Comparison of ENCODE assay signal across 15 cellular contexts in the genomic region with DNA sequence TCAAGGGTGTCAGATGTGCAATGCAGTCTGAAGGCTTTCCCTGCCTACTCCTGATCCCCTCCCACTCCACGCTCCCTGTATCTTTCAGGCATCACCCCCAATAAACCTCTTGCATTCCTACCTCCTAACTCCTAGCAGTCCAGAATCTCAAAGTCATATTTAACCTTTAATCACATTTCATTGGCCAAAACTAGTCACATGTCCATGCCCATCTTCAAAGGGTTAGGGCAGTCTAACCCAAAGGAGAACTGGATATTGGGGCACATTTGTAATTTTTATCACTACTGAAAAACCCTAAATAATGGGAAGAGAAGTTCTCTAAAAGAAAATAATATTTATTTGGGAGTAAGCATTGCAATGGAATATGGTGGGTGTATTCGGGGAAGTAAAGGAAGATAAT.
"Had no signal": no experiment of that assay in that cellular context is flagged by ENCODE, and none has a peak within 500 bp of the region (broad histone marks: within the 10 kb centered on the region; RNA-seq: fewer than 3 reads in every experiment).

No MANE protein-coding gene starts in this region.

- FAIRE-seq: kidney had no signal

- H3K4me1 ChIP-seq: colonic mucosa had no signal

- H3K27ac ChIP-seq: adrenal gland, colonic mucosa, left ventricle myocardium inferior, upper lobe of right lung had no signal

- H3K27me3 Mint-ChIP-seq: activated T-cell treated with anti-CD3 and anti-CD28 coated beads, Interleukin-2, amount 50 U/mL, for 24 hours; memory B cell; stimulated activated naive CD8-positive, alpha-beta T cell treated with anti-CD3 and anti-CD28 coated beads, Interleukin-15, Interleukin-2, amounts not matched to agents 100 ng/mL and 50 ng/mL, for 24 hours had no signal

- ATAC-seq: upper lobe of right lung had no signal

- H3K27ac Mint-ChIP-seq: activated T-cell treated with anti-CD3 and anti-CD28 coated beads, Interleukin-2, amount 50 U/mL, for 24 hours; memory B cell; nephron progenitor cell; stimulated activated naive CD8-positive, alpha-beta T cell treated with anti-CD3 and anti-CD28 coated beads, Interleukin-15, Interleukin-2, amounts not matched to agents 100 ng/mL and 50 ng/mL, for 24 hours had no signal

- H3K9me3 Mint-ChIP-seq: activated T-cell treated with anti-CD3 and anti-CD28 coated beads, Interleukin-2, amount 50 U/mL, for 24 hours; memory B cell; nephron progenitor cell; stimulated activated naive CD8-positive, alpha-beta T cell treated with anti-CD3 and anti-CD28 coated beads, Interleukin-15, Interleukin-2, amounts not matched to agents 100 ng/mL and 50 ng/mL, for 24 hours had no signal

- H3K4me3 ChIP-seq: adrenal gland, colonic mucosa, left ventricle myocardium inferior, upper lobe of right lung had no signal

- H3K27me3 ChIP-seq: adrenal gland, colonic mucosa, upper lobe of right lung had no signal

- H3K9me3 ChIP-seq: adrenal gland, colonic mucosa, left ventricle myocardium inferior, upper lobe of right lung had no signal

- H3K4me3 Mint-ChIP-seq: activated T-cell treated with anti-CD3 and anti-CD28 coated beads, Interleukin-2, amount 50 U/mL, for 24 hours; memory B cell; nephron progenitor cell; stimulated activated naive CD8-positive, alpha-beta T cell treated with anti-CD3 and anti-CD28 coated beads, Interleukin-15, Interleukin-2, amounts not matched to agents 100 ng/mL and 50 ng/mL, for 24 hours had no signal

- H3K36me3 Mint-ChIP-seq: memory B cell had no signal

- DNase-seq: activated CD4-positive, alpha-beta T cell treated with anti-CD3 and anti-CD28 coated beads for 1 hour; activated gamma-delta T cell treated with Interleukin-2 at 50 U/mL for 16 hours; activated T-cell treated with anti-CD3 and anti-CD28 coated beads, Interleukin-2, amount 50 U/mL, for 24 hours; adrenal gland; caudate nucleus; effector CD4-positive, alpha-beta T cell; kidney; left ventricle myocardium inferior; nephron progenitor cell; stimulated activated CD4-positive, alpha-beta T cell treated with anti-CD3 and anti-CD28 coated beads, Interleukin-2, amount 100 ng/mL, for 48 hours; T-helper 9 cell; upper lobe of right lung had no signal

- H3K36me3 ChIP-seq: adrenal gland, colonic mucosa, left ventricle myocardium inferior, upper lobe of right lung had no signal
